Comparison of ENCODE assay signal across 9 cellular contexts in genomic region chr9:6305954-6306563, GRCh38. TPM values are rescaled to one million over a fixed set of nuclear protein-coding genes. Genes with fewer than 3 reads are reported as not detected.
DNase-seq lines count a peak whose midpoint lies in the region; ATAC-seq and TF ChIP-seq lines count a peak whose summit lies in the region.
"Had no signal": no experiment of that assay in that cellular context is flagged by ENCODE, and none has a peak within 500 bp of the region (broad histone marks: within the 10 kb centered on the region; RNA-seq: fewer than 3 reads in every experiment).

No MANE protein-coding gene starts in this region.

- H3K27ac Mint-ChIP-seq in Calu3 (ENCODE audit: unreplicated experiment): no peak overlapping the region
- no peak overlapping the region for H3K27ac Mint-ChIP-seq in CD8-positive, alpha-beta T cell
- H3K27ac Mint-ChIP-seq: memory B cell had no signal

- peaks cover 8% of the 10 kb centered on the region for H3K4me1 Mint-ChIP-seq in Calu3 (ENCODE audit: low read depth, unreplicated experiment)
- H3K4me1 Mint-ChIP-seq in CD8-positive, alpha-beta T cell (ENCODE audit: low read depth): no peaks in the 10 kb centered on the region
- H3K4me1 Mint-ChIP-seq: memory B cell had no signal

- BruUV-seq in Calu3 (replicated peaks; lab: Mats Ljungman, UMichigan): no TSS peak

- H3K4me3 Mint-ChIP-seq in Calu3 (ENCODE audit: low read depth, unreplicated experiment): no peak overlapping the region
- H3K4me3 Mint-ChIP-seq in CD8-positive, alpha-beta T cell: no peak overlapping the region
- H3K4me3 Mint-ChIP-seq: memory B cell had no signal

- intact Hi-C loops in Calu3 (cut with micrococcal nuclease; ENCODE audit: unreplicated experiment): loop anchor here (1.0 to 10.0 kb wide), 3 partner anchors 81 to 419 kb away; no protein-coding TSS in a partner anchor
- intact Hi-C loops in CD8-positive, alpha-beta T cell (cut with DNase I, micrococcal nuclease): loop anchor here (1.0 to 10.0 kb wide), 3 partner anchors 251 to 511 kb away; no protein-coding TSS in a partner anchor

- DNase-seq in Calu3 (no peak), HT1080 (ENCODE audit: low read depth) (peak; percentile 34), Peyer's patch (no peak), fibroblast of peridontal ligament (ENCODE audit: extremely low read depth) (peak; percentile 78), pons (ENCODE audit: low spot score) (peak; percentile 73)
- no peak for DNase-seq in stimulated activated CD4-positive, alpha-beta T cell treated with anti-CD3 and anti-CD28 coated beads, Interleukin-4, amount 100 ng/mL, for 1 hour
- DNase-seq in CD8-positive, alpha-beta T cell: no peak

- TF ChIP-seq CTCF in Calu3 (IDR thresholded peaks at IDR 0.05; ENCODE audit: unreplicated experiment) (peak; percentile 23), Peyer's patch (IDR thresholded peaks at IDR 0.05) (peak in 4 of 6 experiments; percentile 28 to 84 (median 60))
- no peak for TF ChIP-seq CTCF in CD8-positive, alpha-beta T cell (IDR thresholded peaks at IDR 0.05)

- H3K36me3 Mint-ChIP-seq in Calu3 (ENCODE audit: insufficient read depth, unreplicated experiment): no peaks in the 10 kb centered on the region
- no peaks in the 10 kb centered on the region for H3K36me3 Mint-ChIP-seq in CD8-positive, alpha-beta T cell
- H3K36me3 Mint-ChIP-seq: memory B cell had no signal

- no peaks in the 10 kb centered on the region for H3K9me3 ChIP-seq in Peyer's patch
- H3K9me3 ChIP-seq in CD8-positive, alpha-beta T cell (ENCODE audit: low read length): no peaks in the 10 kb centered on the region

- no peaks in the 10 kb centered on the region for H3K27me3 Mint-ChIP-seq in Calu3 (ENCODE audit: unreplicated experiment)
- H3K27me3 Mint-ChIP-seq in CD8-positive, alpha-beta T cell (ENCODE audit: low read depth): peaks cover 14% of the 10 kb centered on the region

- no peaks in the 10 kb centered on the region for H3K27me3 ChIP-seq in Peyer's patch
- H3K27me3 ChIP-seq in CD8-positive, alpha-beta T cell (ENCODE audit: insufficient read depth, low read length): no peaks in the 10 kb centered on the region

- no peaks in the 10 kb centered on the region for H3K4me1 ChIP-seq in Peyer's patch
- H3K4me1 ChIP-seq in CD8-positive, alpha-beta T cell (ENCODE audit: insufficient read depth, low read length): no peaks in the 10 kb centered on the region

- TF ChIP-seq POLR2A in Peyer's patch (IDR thresholded peaks at IDR 0.05): no peak

- H3K36me3 ChIP-seq in Peyer's patch: no peaks in the 10 kb centered on the region
- H3K36me3 ChIP-seq in CD8-positive, alpha-beta T cell (ENCODE audit: insufficient read depth, low read length): no peaks in the 10 kb centered on the region

- no peak overlapping the region for H3K27ac ChIP-seq in Peyer's patch
- H3K27ac ChIP-seq in CD8-positive, alpha-beta T cell (ENCODE audit: low read depth, low read length): no peak overlapping the region

- CTCF ChIA-PET in Calu3 (lab: Charles Lee): interaction anchor here (0.6 to 2.5 kb wide), 8 partner anchors 9 to 420 kb away, joined by 3 to 43 read pairs (median 4); no protein-coding TSS in a partner anchor
- CTCF ChIA-PET in CD8-positive, alpha-beta T cell (lab: Charles Lee): interaction anchor here (1.0 to 2.5 kb wide), 3 partner anchors 252 to 420 kb away, joined by 3 to 10 read pairs (median 6); no protein-coding TSS in a partner anchor

- POLR2A ChIA-PET in CD8-positive, alpha-beta T cell (lab: Charles Lee): no interaction called here

- peaks cover 5% of the 10 kb centered on the region for H3K9me3 Mint-ChIP-seq in Calu3 (ENCODE audit: low read depth, unreplicated experiment)
- H3K9me3 Mint-ChIP-seq in CD8-positive, alpha-beta T cell: no peaks in the 10 kb centered on the region
- H3K9me3 Mint-ChIP-seq: memory B cell had no signal

- no peak overlapping the region for H3K4me3 ChIP-seq in Peyer's patch
- H3K4me3 ChIP-seq in CD8-positive, alpha-beta T cell (ENCODE audit: low read depth, low read length): no peak overlapping the region

- no peak for ATAC-seq in CD8-positive, alpha-beta T cell
- ATAC-seq in HG02981 (IDR thresholded peaks at IDR 0.05; ENCODE audit: unreplicated experiment): no peak

RNA-seq across cellular contexts. Expression of gene TPD52L3, which starts 22.1 kb away (rescaled TPM):
- total RNA-seq in Calu3 (2022) (not detected in 2 replicates), Peyer's patch (not detected)
- not detected in 2 replicates for total RNA-seq in HT1080 (2014; rRNA removed; shearing (Covaris generic))
- not detected in 2 replicates for polyA plus RNA-seq in HT1080 (2015; cell fraction: cytosol; rRNA removed)
- polyA plus RNA-seq in HT1080 (2015; cell fraction: nucleus; rRNA removed): not detected in 2 replicates
- total RNA-seq in CD8-positive, alpha-beta T cell: not detected

Comparison
In these comparisons a context has a peak if more than half of its experiments do, and no peak if none do; other contexts are left out.
1. DNase-seq: peak in HT1080 (single experiment), fibroblast of peridontal ligament (single experiment) and pons (single experiment); none in Calu3 (single experiment), Peyer's patch (0 of 3), stimulated activated CD4-positive, alpha-beta T cell treated with anti-CD3 and anti-CD28 coated beads, Interleukin-4, amount 100 ng/mL, for 1 hour (single experiment) and CD8-positive, alpha-beta T cell (0 of 7).